18 cellular contexts compared by ENCODE assay signal in the genomic region with DNA sequence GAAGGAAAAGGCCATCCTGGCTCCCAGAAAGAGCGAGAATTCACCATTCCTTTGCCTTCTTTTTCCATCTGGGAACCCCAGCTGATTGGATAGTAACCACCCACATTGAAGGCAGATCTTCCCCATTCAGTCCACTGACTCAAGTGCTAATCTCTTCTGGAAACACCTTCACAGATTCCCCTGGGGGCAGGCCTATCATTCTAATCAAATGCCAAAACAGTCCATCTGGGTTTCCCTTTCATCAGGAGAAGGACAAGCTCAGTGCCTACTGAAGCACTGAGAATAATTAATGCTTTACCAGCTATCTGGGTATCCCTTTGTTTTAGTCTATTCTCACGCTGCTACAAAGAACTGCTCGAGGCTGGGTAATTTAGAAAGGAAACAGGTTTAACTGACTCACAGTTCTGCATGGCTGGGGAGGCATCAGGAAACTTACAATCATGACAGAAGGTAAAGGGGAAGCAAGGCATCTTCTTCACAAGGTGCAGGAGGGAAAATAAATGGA.
A peak's percentile ranks its signal among the peaks of the same experiment; 100 is the strongest.
DNase-seq lines count a peak whose midpoint lies in the region; ATAC-seq, FAIRE-seq and TF ChIP-seq lines count a peak whose summit lies in the region.
"Had no signal": no experiment of that assay in that cellular context is flagged by ENCODE, and none has a peak within 500 bp of the region (broad histone marks: within the 10 kb centered on the region; RNA-seq: fewer than 3 reads in every experiment).

No MANE protein-coding gene starts in this region.

- TF ChIP-seq CTCF in epithelial cell of esophagus (IDR thresholded peaks at IDR 0.05; ENCODE audit: insufficient read depth, low read depth, low read length, missing control alignments) (no peak), coronary artery (IDR thresholded peaks at IDR 0.05) (no peak)

- peak; percentile 48 for FAIRE-seq in GM12892 (lab: Jason Lieb, UNC)
- FAIRE-seq: A204.1, D721Med, H1 had no signal

- H3K4me3 ChIP-seq in epithelial cell of esophagus (ENCODE audit: low read length) = no peak overlapping the region
- H3K4me3 ChIP-seq in coronary artery = no peak overlapping the region
- H3K4me3 ChIP-seq: HAP-1 had no signal

- no peak overlapping the region for H3K27ac ChIP-seq in coronary artery

- ATAC-seq in HG03469 (IDR thresholded peaks at IDR 0.05; ENCODE audit: unreplicated experiment) = no peak

- TF ChIP-seq POLR2A in GM12892 (IDR thresholded peaks at IDR 0.05; ENCODE audit: low read depth, low read length) = no peak

- DNase-seq in GM12892 (ENCODE audit: insufficient read length) = no peak
- peak; percentile 46 for DNase-seq in NCI-H69 (lab: John Stamatoyannopoulos, UW)
- DNase-seq in epithelial cell of esophagus (ENCODE audit: low read depth) = peak; percentile 22
- DNase-seq in kidney tubule cell (ENCODE audit: low spot score) = peak; percentile 55
- DNase-seq in NCI-H345 treated with DMSO at 0.1 percent for 48 hours (lab: John Stamatoyannopoulos, UW; ENCODE audit: unreplicated experiment) = no peak
- DNase-seq in coronary artery (ENCODE audit: low spot score) = no peak
- no peak for DNase-seq in KG1 (lab: John Stamatoyannopoulos, UW)
- DNase-seq: ACHN; BE2C; C1 segment of cervical spinal cord; Caco-2; CD4-positive, CD25-positive, alpha-beta regulatory T cell; GDM1 had no signal

Comparison
In these comparisons a context has a peak if more than half of its experiments do, and no peak if none do; other contexts are left out.
1. DNase-seq: peak in NCI-H69 (single experiment), epithelial cell of esophagus (single experiment) and kidney tubule cell (single experiment); none in GM12892 (single experiment), NCI-H345 treated with DMSO at 0.1 percent for 48 hours (single experiment), coronary artery (single experiment) and KG1 (single experiment).